ENCODE assay signal across 8 cellular contexts in genomic region chr2:6917761-6918421, GRCh38. TPM values are rescaled to one million over a fixed set of nuclear protein-coding genes. Genes with fewer than 3 reads are reported as not detected.
DNase-seq lines count a peak whose midpoint lies in the region; ATAC-seq and TF ChIP-seq lines count a peak whose summit lies in the region.

No MANE protein-coding gene starts in this region.

- H3K4me1 ChIP-seq in muscle layer of duodenum (ENCODE audit: control insufficient read depth in 1 of 2, insufficient read depth in 2 of 2, low read length in 2 of 2) = peaks cover 0 to 15% of the 10 kb centered on the region in 2 donors

- H3K4me3 ChIP-seq in dorsolateral prefrontal cortex = peak overlapping the region; percentile 59 to 93 (median 82)
- H3K4me3 ChIP-seq in muscle layer of duodenum (ENCODE audit: low read depth in 1 of 2, low read length in 2 of 2) = peak overlapping the region; percentile 37 to 75

- no peaks in the 10 kb centered on the region for H3K9me3 ChIP-seq in muscle layer of duodenum (ENCODE audit: control insufficient read depth in 1 of 2, low read length in 2 of 2)

- DNase-seq in DMS53 treated with DMSO at 0.1 percent for 48 hours (lab: John Stamatoyannopoulos, UW; ENCODE audit: unreplicated experiment) = peak; percentile 37
- peak; percentile 42 for DNase-seq in NCI-H69 (lab: John Stamatoyannopoulos, UW)
- DNase-seq in dorsolateral prefrontal cortex = no peak
- DNase-seq in stimulated activated CD8-positive, alpha-beta memory T cell treated with anti-CD3 and anti-CD28 coated beads, Interleukin-4, amount 100 ng/mL, for 48 hours = no peak
- no peak for DNase-seq in globus pallidus (ENCODE audit: low spot score)
- no peak for DNase-seq in NCI-H2171 treated with DMSO at 0.1 percent for 48 hours (lab: John Stamatoyannopoulos, UW)

- no peaks in the 10 kb centered on the region for H3K27me3 ChIP-seq in dorsolateral prefrontal cortex
- no peaks in the 10 kb centered on the region for H3K27me3 ChIP-seq in muscle layer of duodenum (ENCODE audit: low read depth, low read length)

- ATAC-seq in GM21528 (IDR thresholded peaks at IDR 0.05; ENCODE audit: low FRiP score, unreplicated experiment) = peak; percentile 38

- no peak for TF ChIP-seq CTCF in dorsolateral prefrontal cortex (IDR thresholded peaks at IDR 0.05 in 54 of 56, conservative IDR thresholded peaks at IDR 0.05 in 2 of 56; ENCODE audit: low read depth in 1 of 56, partially characterized antibody in 56 of 56)

- H3K36me3 ChIP-seq in muscle layer of duodenum (ENCODE audit: control insufficient read depth in 1 of 2, insufficient read depth in 2 of 2, low read length in 2 of 2) = no peaks in the 10 kb centered on the region

- intact Hi-C loops in dorsolateral prefrontal cortex (cut with DNase I) = loop anchor here (5.0 kb wide), 3 partner anchors 49 to 119 kb away; no protein-coding TSS in a partner anchor

- H3K27ac ChIP-seq in dorsolateral prefrontal cortex = peak overlapping the region; percentile 40 to 95 (median 89)
- no peak overlapping the region for H3K27ac ChIP-seq in muscle layer of duodenum (ENCODE audit: low read length)

RNA-seq across cellular contexts. Expression of gene RNF144A, which starts 0.7 kb away (rescaled TPM):
- 100 to 1,000 TPM in 23 of 120 experiments, 10 to 100 TPM in 97; 49.5 to 144 (median 83.6) TPM for total RNA-seq in dorsolateral prefrontal cortex

RNA-seq across cellular contexts. Expression of gene RSAD2, which starts 40.3 kb away (rescaled TPM):
- 10 to 100 TPM in 27 of 120 experiments, 1 to 10 TPM in 93; 2.4 to 51.2 (median 7.7) TPM for total RNA-seq in dorsolateral prefrontal cortex

RNA-seq across cellular contexts. Expression of gene CMPK2, which starts 52.2 kb away (rescaled TPM):
- total RNA-seq in dorsolateral prefrontal cortex = 10 to 100 TPM in 73 of 120 experiments, 1 to 10 TPM in 47; 4.9 to 45.8 (median 10.7) TPM

Comparison
In these comparisons a context has a peak if more than half of its experiments do, and no peak if none do; other contexts are left out.
1. DNase-seq: peak in DMS53 treated with DMSO at 0.1 percent for 48 hours (single experiment) and NCI-H69 (single experiment); none in dorsolateral prefrontal cortex (0 of 10), stimulated activated CD8-positive, alpha-beta memory T cell treated with anti-CD3 and anti-CD28 coated beads, Interleukin-4, amount 100 ng/mL, for 48 hours (single experiment), globus pallidus (single experiment) and NCI-H2171 treated with DMSO at 0.1 percent for 48 hours (single experiment).